In the genomic region with DNA sequence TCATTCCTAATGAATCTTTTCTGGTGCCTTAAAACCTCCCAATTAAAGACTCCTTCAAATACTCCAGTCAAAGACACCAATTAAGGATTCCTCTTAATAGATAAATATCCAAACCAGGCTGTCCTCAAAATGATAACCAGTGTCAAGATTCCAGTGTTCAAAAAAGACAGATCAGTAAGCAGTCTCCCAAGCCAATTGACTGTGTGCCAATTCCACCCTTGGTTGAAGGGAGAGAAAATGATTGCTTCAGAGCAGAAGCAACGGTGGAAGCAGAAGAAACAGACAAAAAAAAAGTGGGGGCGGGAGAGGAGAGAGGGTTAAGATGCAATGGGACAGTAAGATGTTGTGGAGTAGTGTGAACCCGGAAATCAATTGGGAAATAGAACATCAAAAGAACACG, we compare ENCODE assay signal across 16 cellular contexts.
"Had no signal": no experiment of that assay in that cellular context is flagged by ENCODE, and none has a peak within 500 bp of the region (broad histone marks: within the 10 kb centered on the region; RNA-seq: fewer than 3 reads in every experiment).

No MANE protein-coding gene starts in this region.

- H3K27me3 Mint-ChIP-seq: activated CD4-positive, alpha-beta memory T cell treated with anti-CD3 and anti-CD28 coated beads, Interleukin-2, amount 10 ng/mL, durations not matched to agents 7 days and 5 days; activated CD4-positive, alpha-beta T cell treated with anti-CD3 and anti-CD28 coated beads for 36 hours had no signal

- H3K4me1 Mint-ChIP-seq: activated CD4-positive, alpha-beta memory T cell treated with anti-CD3 and anti-CD28 coated beads, Interleukin-2, amount 10 ng/mL, durations not matched to agents 7 days and 5 days; activated CD4-positive, alpha-beta T cell treated with anti-CD3 and anti-CD28 coated beads for 36 hours; activated naive CD4-positive, alpha-beta T cell treated with anti-CD3 and anti-CD28 coated beads, Interleukin-2, amount 50 U/mL, for 24 hours; T-cell had no signal

- H3K27ac ChIP-seq: SK-N-MC, WERI-Rb-1 had no signal

- H3K9me3 Mint-ChIP-seq: activated CD4-positive, alpha-beta memory T cell treated with anti-CD3 and anti-CD28 coated beads, Interleukin-2, amount 10 ng/mL, durations not matched to agents 7 days and 5 days; activated naive CD4-positive, alpha-beta T cell treated with anti-CD3 and anti-CD28 coated beads, Interleukin-2, amount 50 U/mL, for 24 hours; T-cell had no signal

- H3K4me3 Mint-ChIP-seq: activated CD4-positive, alpha-beta memory T cell treated with anti-CD3 and anti-CD28 coated beads, Interleukin-2, amount 10 ng/mL, durations not matched to agents 7 days and 5 days; activated CD4-positive, alpha-beta T cell treated with anti-CD3 and anti-CD28 coated beads for 36 hours; activated naive CD4-positive, alpha-beta T cell treated with anti-CD3 and anti-CD28 coated beads, Interleukin-2, amount 50 U/mL, for 24 hours; T-cell had no signal

- H3K27ac Mint-ChIP-seq: activated CD4-positive, alpha-beta memory T cell treated with anti-CD3 and anti-CD28 coated beads, Interleukin-2, amount 10 ng/mL, durations not matched to agents 7 days and 5 days; activated CD4-positive, alpha-beta T cell treated with anti-CD3 and anti-CD28 coated beads for 36 hours; activated naive CD4-positive, alpha-beta T cell treated with anti-CD3 and anti-CD28 coated beads, Interleukin-2, amount 50 U/mL, for 24 hours; T-cell had no signal

- H3K4me3 ChIP-seq: K562, SK-N-MC had no signal

- DNase-seq: activated CD4-positive, alpha-beta memory T cell treated with anti-CD3 and anti-CD28 coated beads, Interleukin-2, amount 10 ng/mL, durations not matched to agents 7 days and 5 days; activated CD4-positive, alpha-beta T cell treated with anti-CD3 and anti-CD28 coated beads for 36 hours; activated CD4-positive, alpha-beta T cell treated with anti-CD3 and anti-CD28 coated beads, Interleukin-2, amount 50 U/mL, for 1 hour; activated effector memory CD4-positive, alpha-beta T cell treated with Interleukin-2 at 50 U/mL for 16 hours; activated naive CD4-positive, alpha-beta T cell; aorta; central memory CD4-positive, alpha-beta T cell; Karpas-422; NCI-H1930; NCI-H524; NCI-H748 treated with DMSO at 0.1 percent for 48 hours; T-cell; WERI-Rb-1 had no signal

- H3K36me3 ChIP-seq: WERI-Rb-1 had no signal

- H3K36me3 Mint-ChIP-seq: activated naive CD4-positive, alpha-beta T cell treated with anti-CD3 and anti-CD28 coated beads, Interleukin-2, amount 50 U/mL, for 24 hours; T-cell had no signal
